ENCODE assay signal across 9 cellular contexts in genomic region chr9:128321343-128321742, GRCh38. TPM values are rescaled to one million over a fixed set of nuclear protein-coding genes. Genes with fewer than 3 reads are reported as not detected.
DNase-seq lines count a peak whose midpoint lies in the region; ATAC-seq, FAIRE-seq and TF ChIP-seq lines count a peak whose summit lies in the region.
"Had no signal": no experiment of that assay in that cellular context is flagged by ENCODE, and none has a peak within 500 bp of the region (broad histone marks: within the 10 kb centered on the region; RNA-seq: fewer than 3 reads in every experiment).

No MANE protein-coding gene starts in this region.

- no peak overlapping the region for H4K5ac ChIP-seq in H1 (ENCODE audit: insufficient read length, low read depth, low read length)

- BruUV-seq in Caco-2 (replicated peaks; lab: Mats Ljungman, UMichigan): no TSS peak
- BruUV-seq in OCI-LY7 (replicated peaks; lab: Mats Ljungman, UMichigan): no TSS peak

- H3K4me1 Mint-ChIP-seq in Caco-2 (ENCODE audit: low read depth, unreplicated experiment) (no peaks in the 10 kb centered on the region), osteocyte (ENCODE audit: unreplicated experiment) (peaks cover 18% of the 10 kb centered on the region)

- H3K23me2 ChIP-seq in H1 (ENCODE audit: low read depth, low read length): peaks cover 7% of the 10 kb centered on the region

- no peaks in the 10 kb centered on the region for H3K9me2 ChIP-seq in OCI-LY7 (ENCODE audit: insufficient read depth, low read length)

- intact Hi-C loops in Caco-2 (cut with micrococcal nuclease; ENCODE audit: unreplicated experiment): no loop called here
- intact Hi-C loops in OCI-LY7 (cut with micrococcal nuclease; ENCODE audit: unreplicated experiment): loop anchor here (5.0 kb wide), 1 partner anchor 44 kb away; the partner anchor contains the start of genes GOLGA2 and SWI5

- H3K27ac Mint-ChIP-seq in Caco-2 (ENCODE audit: unreplicated experiment): peak overlapping the region; percentile 96
- no peak overlapping the region for H3K27ac Mint-ChIP-seq in osteocyte (ENCODE audit: unreplicated experiment)

- H3K9me3 ChIP-seq in Caco-2 (no peaks in the 10 kb centered on the region), OCI-LY7 (ENCODE audit: low read length) (no peaks in the 10 kb centered on the region), H1 (ENCODE audit: insufficient read depth in 2 of 2, low read depth in 1 of 2, low read length in 1 of 2) (no peaks in the 10 kb centered on the region)

- 0 out of 2 replicates have a peak, but pooled peaks cover 4% of the 10 kb centered on the region for H3K4me1 ChIP-seq in Caco-2
- peaks cover 22% of the 10 kb centered on the region for H3K4me1 ChIP-seq in OCI-LY7 (ENCODE audit: insufficient read depth, low read length, poor library complexity, severe bottlenecking)
- H3K4me1 ChIP-seq in H1 (replicated peaks in 1 of 4; ENCODE audit: control insufficient read depth in 3 of 4, insufficient read depth in 4 of 4, low read length in 3 of 4): no peaks in the 10 kb centered on the region; a peak in 3 of 7 replicates

- H3K4me3 ChIP-seq in Caco-2 (ENCODE audit: low read depth, low read length) (peak overlapping the region; percentile 83), OCI-LY7 (ENCODE audit: low read depth, low read length, poor library complexity, severe bottlenecking) (peak overlapping the region; percentile 81), H1 (ENCODE audit: extremely low read depth in 1 of 4, insufficient read depth in 2 of 4, low read depth in 3 of 4, low read length in 4 of 4) (peak overlapping the region; percentile 86 to 100 (median 92))

- no peak overlapping the region for H2BK5ac ChIP-seq in H1 (ENCODE audit: low read depth, low read length)

- TF ChIP-seq CTCF in Caco-2 (IDR thresholded peaks at IDR 0.05; ENCODE audit: insufficient read depth in 1 of 2, low read depth in 1 of 2, low read length in 1 of 2, severe bottlenecking in 1 of 2, unreplicated experiment in 1 of 2) (no peak), OCI-LY7 (conservative IDR thresholded peaks at IDR 0.05; ENCODE audit: low read length) (no peak), H1 (IDR thresholded peaks at IDR 0.05; ENCODE audit: control extremely low read depth in 1 of 3, insufficient read depth in 1 of 3, low read depth in 1 of 3, low read length in 3 of 3) (no peak), osteocyte (IDR thresholded peaks at IDR 0.05) (no peak), GM20000 (IDR thresholded peaks at IDR 0.05; ENCODE audit: extremely low read depth, missing control alignments) (no peak)

- H3K36me3 ChIP-seq in Caco-2 (ENCODE audit: control insufficient read depth, insufficient read depth, low read length) (no peaks in the 10 kb centered on the region), OCI-LY7 (ENCODE audit: insufficient read depth, low read length) (peaks cover 48% of the 10 kb centered on the region), H1 (ENCODE audit: control insufficient read depth in 2 of 4, insufficient read depth in 4 of 4, low read length in 3 of 4) (peaks cover 0 to 19% (median 11%) of the 10 kb centered on the region in 4 experiments; a peak in 5 of 8 replicates)

- peak overlapping the region in 2 of 4 experiments; percentile 29 to 91; a peak in 4 of 7 replicates for H3K9ac ChIP-seq in H1 (replicated peaks in 1 of 4; ENCODE audit: extremely low read depth in 1 of 4, low read depth in 3 of 4, low read length in 3 of 4)

- TF ChIP-seq EP300 in H1 (IDR thresholded peaks at IDR 0.05; ENCODE audit: borderline replicate concordance in 1 of 2, low read depth in 2 of 2, low read length in 2 of 2): no peak

- no peaks in the 10 kb centered on the region for H3K27me3 Mint-ChIP-seq in Caco-2 (ENCODE audit: insufficient read depth, unreplicated experiment)
- H3K27me3 Mint-ChIP-seq in osteocyte (ENCODE audit: unreplicated experiment): no peaks in the 10 kb centered on the region

- H4K8ac ChIP-seq in H1 (ENCODE audit: extremely low read depth, insufficient read depth, low read length): peak overlapping the region; percentile 18; the same call in 1 of the 2 replicates

- H2AFZ ChIP-seq in OCI-LY7 (ENCODE audit: low read length) (no peak overlapping the region), H1 (ENCODE audit: low read length) (no peak overlapping the region)

- no peak for TF ChIP-seq RAD21 in H1 (IDR thresholded peaks at IDR 0.05 in 1 of 2, conservative IDR thresholded peaks at IDR 0.05 in 1 of 2; ENCODE audit: low read depth in 2 of 2, low read length in 2 of 2)

- no peaks in the 10 kb centered on the region for H3K9me3 Mint-ChIP-seq in Caco-2 (ENCODE audit: unreplicated experiment)
- H3K9me3 Mint-ChIP-seq in osteocyte (ENCODE audit: unreplicated experiment): no peaks in the 10 kb centered on the region

- no peak overlapping the region for H2BK120ac ChIP-seq in H1 (replicated peaks; ENCODE audit: low read depth, low read length)

- peaks cover 4% of the 10 kb centered on the region; the same call in 1 of the 2 replicates for H3K79me1 ChIP-seq in H1 (ENCODE audit: low read depth, low read length)

- H3K27ac ChIP-seq in OCI-LY7 (ENCODE audit: low read depth, low read length, poor library complexity, severe bottlenecking) (no peak overlapping the region), H1 (ENCODE audit: low read depth, low read length) (no peak overlapping the region)

- H4K20me1 ChIP-seq in OCI-LY7 (ENCODE audit: insufficient read depth, low read length) (peaks cover 4% of the 10 kb centered on the region; the same call in 1 of the 2 replicates), H1 (replicated peaks in 1 of 2; ENCODE audit: control insufficient read depth in 1 of 2, insufficient read depth in 2 of 2, low read length in 2 of 2) (peaks cover 1 to 3% of the 10 kb centered on the region in 2 experiments)

- H3K79me2 ChIP-seq in OCI-LY7 (ENCODE audit: insufficient read depth, low read depth, low read length) (peaks cover 39% of the 10 kb centered on the region), H1 (ENCODE audit: control insufficient read depth in 1 of 2, insufficient read depth in 2 of 2, low read length in 2 of 2) (peaks cover 0 to 25% of the 10 kb centered on the region in 2 experiments; a peak in 2 of 4 replicates)

- no peak overlapping the region for H2BK12ac ChIP-seq in H1 (ENCODE audit: low read depth, low read length)

- no peak overlapping the region for H3K14ac ChIP-seq in H1 (ENCODE audit: insufficient read length)

- CTCF ChIA-PET in Caco-2 (lab: Charles Lee) (no interaction called here), OCI-LY7 (lab: Charles Lee; ENCODE audit: unreplicated experiment) (no interaction called here), H1 (lab: Charles Lee; ENCODE audit: partially characterized antibody) (interaction anchor here (0.9 to 1.8 kb wide), 8 partner anchors 12 to 98 kb away, joined by 3 to 5 read pairs (median 3); no protein-coding TSS in a partner anchor)

- H3K18ac ChIP-seq in H1 (ENCODE audit: extremely low read depth, low read length): no peak overlapping the region

- H3K27me3 ChIP-seq in Caco-2 (replicated peaks; ENCODE audit: control insufficient read depth, insufficient read depth, low read length) (no peaks in the 10 kb centered on the region), H1 (replicated peaks in 1 of 4; ENCODE audit: control insufficient read depth in 3 of 4, extremely low read depth in 1 of 4, insufficient read depth in 3 of 4, low read length in 3 of 4) (no peaks in the 10 kb centered on the region)

- no peak for FAIRE-seq in H1 (lab: Jason Lieb, UNC)
- FAIRE-seq: HTR-8/SVneo had no signal

- POLR2A ChIA-PET in Caco-2 (lab: Charles Lee): no interaction called here
- POLR2A ChIA-PET in OCI-LY7 (lab: Charles Lee): interaction anchor here (1.0 kb wide), 1 partner anchor 16 kb away, joined by 3 read pairs; no protein-coding TSS in a partner anchor
- POLR2A ChIA-PET in H1 (lab: Charles Lee; ENCODE audit: partially characterized antibody): interaction anchor here (0.6 to 3.3 kb wide), 13 partner anchors 9 to 231 kb away, joined by 3 to 11 read pairs (median 3); partner anchors contain the start of genes SLC27A4 and SPTAN1

- H3K36me3 Mint-ChIP-seq in Caco-2 (ENCODE audit: insufficient read depth, unreplicated experiment): peaks cover 27% of the 10 kb centered on the region
- peaks cover 11% of the 10 kb centered on the region for H3K36me3 Mint-ChIP-seq in osteocyte (ENCODE audit: unreplicated experiment)

- peak overlapping the region; percentile 86 for H3K4me2 ChIP-seq in OCI-LY7 (ENCODE audit: low read length)
- peak overlapping the region; percentile 63 to 96 for H3K4me2 ChIP-seq in H1 (ENCODE audit: insufficient read depth in 1 of 2, low read depth in 2 of 2, low read length in 2 of 2)

- H2BK20ac ChIP-seq in H1 (ENCODE audit: low read length): no peak overlapping the region

- ATAC-seq in HG02884 (IDR thresholded peaks at IDR 0.05; ENCODE audit: unreplicated experiment): no peak

- H3K56ac ChIP-seq in H1 (replicated peaks; ENCODE audit: insufficient read length, low read depth, low read length): no peak overlapping the region

- H3K4me3 Mint-ChIP-seq in Caco-2 (ENCODE audit: unreplicated experiment) (peak overlapping the region; percentile 91), osteocyte (ENCODE audit: unreplicated experiment) (peak overlapping the region; percentile 91)

- no peak overlapping the region for H3K23ac ChIP-seq in H1 (ENCODE audit: insufficient read length)

- no peak overlapping the region for H2AK5ac ChIP-seq in H1 (ENCODE audit: low read depth, low read length)

- H3K4ac ChIP-seq in H1 (replicated peaks; ENCODE audit: insufficient read length, low read depth, low read length): no peak overlapping the region

- 90% methylated on average over 7 of the region's 7 CpGs; no CpG with 5 or more reads in 1 of the 2 experiments for WGBS in H1 (ENCODE audit: extremely low coverage in 1 of 2, insufficient coverage in 1 of 2, insufficient read length in 1 of 2, insufficient replicate concordance in 2 of 2, low coverage in 1 of 2, low lambda C conversion rate in 2 of 2, missing lambda C conversion rate in 1 of 2), 2 experiments

- no peak for TF ChIP-seq POLR2A in H1 (IDR thresholded peaks at IDR 0.05; ENCODE audit: control extremely low read depth in 1 of 2, low read depth in 2 of 2, low read length in 2 of 2)

- no peak overlapping the region for H2BK15ac ChIP-seq in H1 (ENCODE audit: low read length)

- DNase-seq in Caco-2 (no peak), OCI-LY7 (ENCODE audit: low spot score) (no peak), H1 (ENCODE audit: low read depth in 1 of 2, low spot score in 2 of 2) (no peak), osteocyte (ENCODE audit: extremely low spot score, unreplicated experiment) (no peak), GM20000 (ENCODE audit: low spot score) (no peak), AG20443 (ENCODE audit: low spot score) (no peak)
- DNase-seq in stimulated activated CD4-positive, alpha-beta T cell treated with anti-CD3 and anti-CD28 coated beads, Interleukin-4, amount 100 ng/mL, for 1 hour: no peak

- H4K91ac ChIP-seq in H1 (replicated peaks; ENCODE audit: insufficient read length, low read length): no peak overlapping the region

RNA-seq across cellular contexts. Expression of gene TRUB2, which starts 0.9 kb away (rescaled TPM):
- 34.1 and 37.4 TPM in 2 replicates for total RNA-seq in Caco-2 (2022)
- 29.7 and 31.3 TPM in 2 replicates for total RNA-seq in OCI-LY7 (2014; rRNA removed; shearing (Covaris generic))
- 22.9 and 30.3 TPM in 2 replicates for total RNA-seq in OCI-LY7 (2022)
- 37.8 and 39.7 TPM in 2 replicates for total RNA-seq in H1 (2021; fragmentation: NEBNext Ultra II Directional; extraction: Animal tissue kit (Norgen Biotek cat#: 25700))
- polyA plus RNA-seq in H1 (2011; rRNA removed): 16.4 and 20.7 TPM in 2 replicates
- polyA plus RNA-seq in H1 (2011; cell fraction: cytosol; rRNA removed): 27.1 TPM
- 31.6 TPM for polyA plus RNA-seq in H1 (2011; cell fraction: nucleus; rRNA removed)
- polyA plus RNA-seq in H1 (2012, experiment 1 of 2): 33.1 to 44.0 TPM (median 36.8 TPM) in 4 replicates
- 22.7 TPM for polyA plus RNA-seq in H1 (2012, experiment 2 of 2)
- 20.7 TPM for polyA plus RNA-seq in H1 (2013, experiment 1 of 2)
- polyA plus RNA-seq in H1 (2013, experiment 2 of 2): 19.6 TPM
- polyA minus RNA-seq in H1 (2011; rRNA and poly(A)+ RNA removed): 30.9 and 41.4 TPM in 2 replicates
- 23.9 TPM for polyA minus RNA-seq in H1 (2011; cell fraction: cytosol; rRNA and poly(A)+ RNA removed)
- 17.7 TPM for polyA minus RNA-seq in H1 (2011; cell fraction: nucleus; rRNA and poly(A)+ RNA removed)
- 27.0 and 27.3 TPM in 2 replicates for total RNA-seq in osteocyte

RNA-seq across cellular contexts. Expression of gene COQ4, which starts 1.3 kb away (rescaled TPM):
- total RNA-seq in Caco-2 (2022): 48.9 and 49.5 TPM in 2 replicates
- 42.4 and 53.4 TPM in 2 replicates for total RNA-seq in OCI-LY7 (2014; rRNA removed; shearing (Covaris generic))
- 49.4 and 55.8 TPM in 2 replicates for total RNA-seq in OCI-LY7 (2022)
- total RNA-seq in H1 (2021; fragmentation: NEBNext Ultra II Directional; extraction: Animal tissue kit (Norgen Biotek cat#: 25700)): 30.2 and 32.3 TPM in 2 replicates
- polyA plus RNA-seq in H1 (2011; rRNA removed): 58.8 and 79.2 TPM in 2 replicates
- 52.1 TPM for polyA plus RNA-seq in H1 (2011; cell fraction: cytosol; rRNA removed)
- polyA plus RNA-seq in H1 (2011; cell fraction: nucleus; rRNA removed): 91.6 TPM
- polyA plus RNA-seq in H1 (2012, experiment 1 of 2): 40.2 to 50.5 TPM (median 46.5 TPM) in 4 replicates
- polyA plus RNA-seq in H1 (2012, experiment 2 of 2): 46.0 TPM
- polyA plus RNA-seq in H1 (2013, experiment 1 of 2): 33.5 TPM
- 30.6 TPM for polyA plus RNA-seq in H1 (2013, experiment 2 of 2)
- 34.2 and 34.5 TPM in 2 replicates for polyA minus RNA-seq in H1 (2011; rRNA and poly(A)+ RNA removed)
- 26.7 TPM for polyA minus RNA-seq in H1 (2011; cell fraction: cytosol; rRNA and poly(A)+ RNA removed)
- 41.4 TPM for polyA minus RNA-seq in H1 (2011; cell fraction: nucleus; rRNA and poly(A)+ RNA removed)
- 38.4 and 39.2 TPM in 2 replicates for total RNA-seq in osteocyte

RNA-seq across cellular contexts. Expression of gene SLC27A4, which starts 19.0 kb away (rescaled TPM):
- 21.1 and 22.8 TPM in 2 replicates for total RNA-seq in Caco-2 (2022)
- 12.3 and 14.2 TPM in 2 replicates for total RNA-seq in OCI-LY7 (2014; rRNA removed; shearing (Covaris generic))
- 13.0 and 16.0 TPM in 2 replicates for total RNA-seq in OCI-LY7 (2022)
- total RNA-seq in H1 (2021; fragmentation: NEBNext Ultra II Directional; extraction: Animal tissue kit (Norgen Biotek cat#: 25700)): 20.5 and 21.1 TPM in 2 replicates
- polyA plus RNA-seq in H1 (2011; rRNA removed): 14.9 and 23.1 TPM in 2 replicates
- 14.8 TPM for polyA plus RNA-seq in H1 (2011; cell fraction: cytosol; rRNA removed)
- polyA plus RNA-seq in H1 (2011; cell fraction: nucleus; rRNA removed): 24.5 TPM
- polyA plus RNA-seq in H1 (2012, experiment 1 of 2): 12.1 to 19.7 TPM (median 18.6 TPM) in 4 replicates
- 20.0 TPM for polyA plus RNA-seq in H1 (2012, experiment 2 of 2)
- 19.0 TPM for polyA plus RNA-seq in H1 (2013, experiment 1 of 2)
- polyA plus RNA-seq in H1 (2013, experiment 2 of 2): 22.2 TPM
- polyA minus RNA-seq in H1 (2011; rRNA and poly(A)+ RNA removed): 17.4 and 19.9 TPM in 2 replicates
- polyA minus RNA-seq in H1 (2011; cell fraction: cytosol; rRNA and poly(A)+ RNA removed): 16.5 TPM
- polyA minus RNA-seq in H1 (2011; cell fraction: nucleus; rRNA and poly(A)+ RNA removed): 10.8 TPM
- total RNA-seq in osteocyte: 39.4 and 41.7 TPM in 2 replicates

RNA-seq across cellular contexts. Expression of gene SWI5, which starts 45.3 kb away (rescaled TPM):
- total RNA-seq in Caco-2 (2022) (18.0 and 19.8 TPM in 2 replicates), OCI-LY7 (2022) (16.8 and 18.2 TPM in 2 replicates), osteocyte (24.7 and 26.4 TPM in 2 replicates)
- 22.7 and 26.2 TPM in 2 replicates for total RNA-seq in OCI-LY7 (2014; rRNA removed; shearing (Covaris generic))
- 25.5 and 29.0 TPM in 2 replicates for total RNA-seq in H1 (2021; fragmentation: NEBNext Ultra II Directional; extraction: Animal tissue kit (Norgen Biotek cat#: 25700))
- 54.6 and 59.5 TPM in 2 replicates for polyA plus RNA-seq in H1 (2011; rRNA removed)
- polyA plus RNA-seq in H1 (2011; cell fraction: cytosol; rRNA removed): 63.6 TPM
- polyA plus RNA-seq in H1 (2011; cell fraction: nucleus; rRNA removed): 34.7 TPM
- 34.0 to 43.9 TPM (median 40.7 TPM) in 4 replicates for polyA plus RNA-seq in H1 (2012, experiment 1 of 2)
- polyA plus RNA-seq in H1 (2012, experiment 2 of 2): 21.8 TPM
- 29.0 TPM for polyA plus RNA-seq in H1 (2013, experiment 1 of 2)
- polyA plus RNA-seq in H1 (2013, experiment 2 of 2): 30.0 TPM
- polyA minus RNA-seq in H1 (2011; rRNA and poly(A)+ RNA removed): 27.7 and 27.8 TPM in 2 replicates
- 5.5 TPM for polyA minus RNA-seq in H1 (2011; cell fraction: cytosol; rRNA and poly(A)+ RNA removed)
- polyA minus RNA-seq in H1 (2011; cell fraction: nucleus; rRNA and poly(A)+ RNA removed): 11.5 TPM

RNA-seq across cellular contexts. Expression of gene GOLGA2, which starts 45.5 kb away (rescaled TPM):
- total RNA-seq in Caco-2 (2022): 97.7 and 102 TPM in 2 replicates
- total RNA-seq in OCI-LY7 (2014; rRNA removed; shearing (Covaris generic)): 28.2 and 44.0 TPM in 2 replicates
- total RNA-seq in OCI-LY7 (2022): 58.2 and 70.6 TPM in 2 replicates
- total RNA-seq in H1 (2021; fragmentation: NEBNext Ultra II Directional; extraction: Animal tissue kit (Norgen Biotek cat#: 25700)): 43.6 and 50.1 TPM in 2 replicates
- 13.1 and 15.9 TPM in 2 replicates for polyA plus RNA-seq in H1 (2011; rRNA removed)
- polyA plus RNA-seq in H1 (2011; cell fraction: cytosol; rRNA removed): 22.9 TPM
- polyA plus RNA-seq in H1 (2011; cell fraction: nucleus; rRNA removed): 30.3 TPM
- 30.5 to 43.8 TPM (median 37.6 TPM) in 4 replicates for polyA plus RNA-seq in H1 (2012, experiment 1 of 2)
- 16.1 TPM for polyA plus RNA-seq in H1 (2012, experiment 2 of 2)
- 29.7 TPM for polyA plus RNA-seq in H1 (2013, experiment 1 of 2)
- 31.5 TPM for polyA plus RNA-seq in H1 (2013, experiment 2 of 2)
- 14.7 and 17.2 TPM in 2 replicates for polyA minus RNA-seq in H1 (2011; rRNA and poly(A)+ RNA removed)
- polyA minus RNA-seq in H1 (2011; cell fraction: cytosol; rRNA and poly(A)+ RNA removed): 13.5 TPM
- polyA minus RNA-seq in H1 (2011; cell fraction: nucleus; rRNA and poly(A)+ RNA removed): 22.6 TPM
- 176 and 184 TPM in 2 replicates for total RNA-seq in osteocyte
